1 cellular context compared by ENCODE assay signal in genomic region chr11:115990004-115990447, GRCh38.
TF ChIP-seq lines count a peak whose summit lies in the region.

No MANE protein-coding gene starts in this region.

TF ChIP-seq in SK-N-SH treated with all-trans-retinoic acid at 6 μM for 48 hours, 23 proteins besides CTCF, POLR2A, EP300 and RAD21 (continued from another document):
- no peak for TF ChIP-seq POU6F1 (CRISPR knock-in tag; IDR thresholded peaks at IDR 0.05; ENCODE audit: borderline replicate concordance, low read depth)
- no peak for TF ChIP-seq CSDC2 (CRISPR knock-in tag; IDR thresholded peaks at IDR 0.05)
- no peak for TF ChIP-seq ZNF8 (CRISPR knock-in tag; IDR thresholded peaks at IDR 0.05)
- TF ChIP-seq OSR1 (CRISPR knock-in tag; IDR thresholded peaks at IDR 0.05), result no peak
- TF ChIP-seq TOX (CRISPR knock-in tag; IDR thresholded peaks at IDR 0.05; ENCODE audit: borderline replicate concordance), result no peak
